9 cellular contexts compared by ENCODE assay signal in genomic region chr14:20989464-20989786, GRCh38. TPM values are rescaled to one million over a fixed set of nuclear protein-coding genes. Genes with fewer than 3 reads are reported as not detected.
DNase-seq lines count a peak whose midpoint lies in the region; ATAC-seq and TF ChIP-seq lines count a peak whose summit lies in the region.
"Had no signal": no experiment of that assay in that cellular context is flagged by ENCODE, and none has a peak within 500 bp of the region (broad histone marks: within the 10 kb centered on the region; RNA-seq: fewer than 3 reads in every experiment).

No MANE protein-coding gene starts in this region.

- H3K9ac ChIP-seq in SK-N-MC (ENCODE audit: insufficient read length) (peak overlapping the region; percentile 74), fibroblast of lung (ENCODE audit: insufficient read depth, low read length) (peak overlapping the region; percentile 34)

- no peaks in the 10 kb centered on the region for H3K9me3 ChIP-seq in SK-N-MC (ENCODE audit: low read depth, low read length)
- no peaks in the 10 kb centered on the region for H3K9me3 ChIP-seq in fibroblast of lung (ENCODE audit: control insufficient read depth, insufficient read depth, low read depth, low read length)
- H3K9me3 ChIP-seq in sigmoid colon: no peaks in the 10 kb centered on the region

- H2AFZ ChIP-seq in fibroblast of lung (ENCODE audit: low read length): peak overlapping the region; percentile 43

- peak overlapping the region; percentile 34 for H3K4me2 ChIP-seq in fibroblast of lung (ENCODE audit: extremely low read depth, insufficient read depth, low read length)

- no peak for TF ChIP-seq POLR2A in sigmoid colon (IDR thresholded peaks at IDR 0.05)

- ATAC-seq in GM21515 (IDR thresholded peaks at IDR 0.05; ENCODE audit: unreplicated experiment): no peak

- peaks cover 6% of the 10 kb centered on the region for H3K4me1 ChIP-seq in fibroblast of lung (ENCODE audit: control insufficient read depth, extremely low read depth, insufficient read depth, low read length)
- peaks cover 0 to 38% (median 25%) of the 10 kb centered on the region in 4 donors for H3K4me1 ChIP-seq in sigmoid colon

- H3K36me3 ChIP-seq in SK-N-MC (ENCODE audit: insufficient read depth, low read length): peaks cover 26% of the 10 kb centered on the region
- H3K36me3 ChIP-seq in fibroblast of lung (ENCODE audit: control insufficient read depth, insufficient read depth, low read length): peaks cover 4% of the 10 kb centered on the region
- H3K36me3 ChIP-seq in sigmoid colon: peaks cover 16 to 29% (median 25%) of the 10 kb centered on the region in 4 donors

- WGBS in sigmoid colon, 2 donors: 1% methylated on average over 11 of the region's 11 CpGs

- TF ChIP-seq CTCF in GM12864 (IDR thresholded peaks at IDR 0.05; ENCODE audit: low read depth, low read length, missing control alignments) (no peak), fibroblast of lung (conservative IDR thresholded peaks at IDR 0.05 in 1 of 2, IDR thresholded peaks at IDR 0.05 in 1 of 2; ENCODE audit: low read depth in 1 of 2, low read length in 2 of 2) (no peak), sigmoid colon (IDR thresholded peaks at IDR 0.05) (no peak)

- intact Hi-C loops in sigmoid colon (cut with DNase I): no loop called here

- no peaks in the 10 kb centered on the region for H4K20me1 ChIP-seq in fibroblast of lung (ENCODE audit: control insufficient read depth, extremely low read depth, insufficient read depth, low read length)

- H3K4me3 ChIP-seq in GM12864 (ENCODE audit: low read depth, low read length): peak overlapping the region; percentile 42; the same call in 1 of the 2 replicates
- H3K4me3 ChIP-seq in SK-N-MC: peak overlapping the region; percentile 97
- H3K4me3 ChIP-seq in fibroblast of lung (replicated peaks in 1 of 4; ENCODE audit: control extremely low read depth in 1 of 4, insufficient read depth in 1 of 4, low read depth in 3 of 4, low read length in 4 of 4): peak overlapping the region in 3 of 4 experiments; percentile 12 to 94 (median 64)
- H3K4me3 ChIP-seq in sigmoid colon: peak overlapping the region in 3 of 4 donors; percentile 67 to 88 (median 72)

- peaks cover 19% of the 10 kb centered on the region for H3K79me2 ChIP-seq in fibroblast of lung (ENCODE audit: control insufficient read depth, insufficient read depth, low read length)

- no peak for TF ChIP-seq EP300 in sigmoid colon (IDR thresholded peaks at IDR 0.05)

- DNase-seq in GM12864 (ENCODE audit: low read depth): no peak
- DNase-seq in SK-N-MC (ENCODE audit: low read depth, low spot score): no peak
- no peak for DNase-seq in fibroblast of lung (ENCODE audit: low read depth in 2 of 2)
- no peak for DNase-seq in sigmoid colon
- DNase-seq in GM19238 (ENCODE audit: insufficient read length, low spot score): no peak
- no peak for DNase-seq in DMS53 (lab: John Stamatoyannopoulos, UW)
- no peak for DNase-seq in LoVo (ENCODE audit: low spot score)

- H3K27me3 ChIP-seq in fibroblast of lung (ENCODE audit: control insufficient read depth, insufficient read depth, low read length): no peaks in the 10 kb centered on the region
- no peaks in the 10 kb centered on the region for H3K27me3 ChIP-seq in sigmoid colon

- peak overlapping the region; percentile 83 for H3K27ac ChIP-seq in SK-N-MC
- H3K27ac ChIP-seq in fibroblast of lung (ENCODE audit: insufficient read depth, low read length): peak overlapping the region; percentile 59
- peak overlapping the region; percentile 81 to 86 (median 84) for H3K27ac ChIP-seq in sigmoid colon

RNA-seq across cellular contexts. Expression of gene METTL17, which starts 0.4 kb away (rescaled TPM):
- total RNA-seq in fibroblast of lung (28.4 and 31.6 TPM in 2 replicates), sigmoid colon (100 to 1,000 TPM in 1 of 4 donors, 10 to 100 TPM in 3; 72.9 to 103 (median 90.0) TPM)
- polyA plus RNA-seq in fibroblast of lung (47.7 and 48.5 TPM in 2 replicates), sigmoid colon (10 to 100 TPM; 24.0 to 76.4 (median 25.2) TPM)
- polyA plus RNA-seq in fibroblast of lung (2012): 22.8 and 29.5 TPM in 2 replicates
- 16.9 and 28.0 TPM in 2 replicates for polyA minus RNA-seq in fibroblast of lung (ENCODE audit: low replicate concordance)

RNA-seq across cellular contexts. Expression of gene SLC39A2, which starts 9.7 kb away (rescaled TPM):
- total RNA-seq in fibroblast of lung (0.17 and 0.26 TPM in 2 replicates), sigmoid colon (not detected)
- polyA plus RNA-seq in fibroblast of lung (not detected in 2 replicates), sigmoid colon (1 to 10 TPM in 1 of 3 donors, not detected in 2; 1.2 TPM)
- polyA plus RNA-seq in fibroblast of lung (2012): not detected in 2 replicates
- not detected in 2 replicates for polyA minus RNA-seq in fibroblast of lung (ENCODE audit: low replicate concordance)
- total RNA-seq: lung had no signal

RNA-seq across cellular contexts. Expression of gene RNASE2, which starts 34.1 kb away (rescaled TPM):
- not detected in 2 replicates for total RNA-seq in fibroblast of lung
- polyA plus RNA-seq in fibroblast of lung: not detected in 2 replicates
- polyA plus RNA-seq in fibroblast of lung (2012): not detected in 2 replicates
- not detected in 2 replicates for polyA minus RNA-seq in fibroblast of lung (ENCODE audit: low replicate concordance)
- 10 to 100 TPM in 1 of 4 donors, 1 to 10 TPM in 2, not detected in 1; 2.1 to 14.3 (median 2.9) TPM for total RNA-seq in sigmoid colon
- 1 to 10 TPM in 2 of 3 donors, not detected in 1; 3.1 to 3.2 TPM for polyA plus RNA-seq in sigmoid colon

RNA-seq across cellular contexts. Expression of gene NDRG2, which starts 35.4 kb away (rescaled TPM):
- 0.50 and 1.8 TPM in 2 replicates for total RNA-seq in fibroblast of lung
- 0.32 and 0.34 TPM in 2 replicates for polyA plus RNA-seq in fibroblast of lung
- polyA plus RNA-seq in fibroblast of lung (2012): 0.14 and 0.17 TPM in 2 replicates
- not detected in 2 replicates for polyA minus RNA-seq in fibroblast of lung (ENCODE audit: low replicate concordance)
- total RNA-seq in sigmoid colon: 100 to 1,000 TPM; 184 to 276 (median 235) TPM
- polyA plus RNA-seq in sigmoid colon: 100 to 1,000 TPM; 114 to 199 (median 141) TPM

RNA-seq across cellular contexts. Expression of gene TPPP2, which starts 40.6 kb away (rescaled TPM):
- total RNA-seq in fibroblast of lung (not detected in 2 replicates), sigmoid colon (not detected)
- polyA plus RNA-seq in fibroblast of lung (not detected in 2 replicates), sigmoid colon (under 1 TPM in 1 of 3 donors, not detected in 2; 0.36 TPM)
- polyA plus RNA-seq in fibroblast of lung (2012): not detected in 2 replicates
- polyA minus RNA-seq in fibroblast of lung (ENCODE audit: low replicate concordance): not detected in 2 replicates
- polyA plus RNA-seq: lung had no signal

Comparison
In these comparisons a context has a peak if more than half of its experiments do, and no peak if none do; other contexts are left out.
1. H3K4me3 ChIP-seq: peak in every context shown above with its lines; median percentile 97 in SK-N-MC; 72 in sigmoid colon; 64 in fibroblast of lung; 42 in GM12864.